ENCODE assay signal across 8 cellular contexts in genomic region chr10:7687228-7687907, GRCh38. TPM values are rescaled to one million over a fixed set of nuclear protein-coding genes. Genes with fewer than 3 reads are reported as not detected.
DNase-seq lines count a peak whose midpoint lies in the region; ATAC-seq, FAIRE-seq and TF ChIP-seq lines count a peak whose summit lies in the region.

No MANE protein-coding gene starts in this region.

- DNase-seq in H4 (ENCODE audit: low spot score) (peak; percentile 85), RPMI7951 (ENCODE audit: low read depth) (peak; percentile 76), fibroblast of mammary gland (ENCODE audit: low read depth) (peak; percentile 88), neural crest cell (ENCODE audit: low read depth, low spot score) (peak; percentile 78), stromal cell of bone marrow (ENCODE audit: low read depth) (peak; percentile 75)
- DNase-seq in activated T-cell treated with anti-CD3 and anti-CD28 coated beads, Interleukin-2, amount 50 U/mL, for 72 hours = peak; percentile 78 to 81

- H3K9me3 Mint-ChIP-seq in activated T-cell treated with anti-CD3 and anti-CD28 coated beads, Interleukin-2, amount 50 U/mL, for 72 hours = peaks cover 7 to 11% of the 10 kb centered on the region in 2 donors
- peaks cover 5% of the 10 kb centered on the region for H3K9me3 Mint-ChIP-seq in neural crest cell

- peak overlapping the region; percentile 17 for H3K27ac Mint-ChIP-seq in activated T-cell treated with anti-CD3 and anti-CD28 coated beads, Interleukin-2, amount 50 U/mL, for 72 hours
- no peak overlapping the region for H3K27ac Mint-ChIP-seq in neural crest cell (ENCODE audit: unreplicated experiment)

- peaks cover 23% of the 10 kb centered on the region for H3K4me1 Mint-ChIP-seq in activated T-cell treated with anti-CD3 and anti-CD28 coated beads, Interleukin-2, amount 50 U/mL, for 72 hours (ENCODE audit: low read depth)
- peaks cover 6% of the 10 kb centered on the region for H3K4me1 Mint-ChIP-seq in neural crest cell

- ATAC-seq in activated T-cell treated with anti-CD3 and anti-CD28 coated beads, Interleukin-2, amount 50 U/mL, for 72 hours (replicated peaks in 1 of 2) = peak; percentile 91 to 93

- FAIRE-seq in G401.6 (lab: Jason Lieb, UNC) = peak; percentile 89

- H3K4me3 ChIP-seq in fibroblast of mammary gland (ENCODE audit: control insufficient read depth, low read depth, low read length) = no peak overlapping the region

- peak overlapping the region; percentile 37 to 59 for H3K4me3 Mint-ChIP-seq in activated T-cell treated with anti-CD3 and anti-CD28 coated beads, Interleukin-2, amount 50 U/mL, for 72 hours
- H3K4me3 Mint-ChIP-seq in neural crest cell = no peak overlapping the region

- H3K27me3 Mint-ChIP-seq in activated T-cell treated with anti-CD3 and anti-CD28 coated beads, Interleukin-2, amount 50 U/mL, for 72 hours (ENCODE audit: low read depth) = no peaks in the 10 kb centered on the region
- H3K27me3 Mint-ChIP-seq in neural crest cell (ENCODE audit: low read depth) = peaks cover 36% of the 10 kb centered on the region

- TF ChIP-seq CTCF in LNCAP (IDR thresholded peaks at IDR 0.05) (peak; percentile 98), fibroblast of mammary gland (conservative IDR thresholded peaks at IDR 0.05; ENCODE audit: control insufficient read depth, insufficient read depth, low read depth, low read length) (peak; percentile 95), neural crest cell (conservative IDR thresholded peaks at IDR 0.05) (peak; percentile 93)

- peaks cover 8 to 13% of the 10 kb centered on the region in 2 donors for H3K36me3 Mint-ChIP-seq in activated T-cell treated with anti-CD3 and anti-CD28 coated beads, Interleukin-2, amount 50 U/mL, for 72 hours (ENCODE audit: insufficient read depth in 2 of 2)
- no peaks in the 10 kb centered on the region for H3K36me3 Mint-ChIP-seq in neural crest cell (ENCODE audit: low read depth)

RNA-seq across cellular contexts. Expression of gene ITIH2, which starts 15.7 kb away (rescaled TPM):
- not detected in 2 replicates for total RNA-seq in H4 (2014; rRNA removed; shearing (Covaris generic))
- not detected in 2 replicates for total RNA-seq in RPMI7951 (2014; rRNA removed; shearing (Covaris generic))
- not detected for total RNA-seq in activated T-cell treated with anti-CD3 and anti-CD28 coated beads, Interleukin-2, amount 50 U/mL, for 72 hours
- total RNA-seq in neural crest cell = not detected in 2 replicates

RNA-seq across cellular contexts. Expression of gene ITIH5, which starts 20.6 kb away (rescaled TPM):
- 0.10 and 0.29 TPM in 2 replicates for total RNA-seq in H4 (2014; rRNA removed; shearing (Covaris generic))
- 7.6 and 7.7 TPM in 2 replicates for total RNA-seq in RPMI7951 (2014; rRNA removed; shearing (Covaris generic))
- total RNA-seq in activated T-cell treated with anti-CD3 and anti-CD28 coated beads, Interleukin-2, amount 50 U/mL, for 72 hours = not detected
- not detected in 2 replicates for total RNA-seq in neural crest cell
